In genomic region chr12:1797011-1797901, GRCh38 we compare ENCODE assay signal across 8 cellular contexts. TPM values are rescaled to one million over a fixed set of nuclear protein-coding genes. Genes with fewer than 3 reads are reported as not detected.
A peak's percentile ranks its signal among the peaks of the same experiment; 100 is the strongest.
DNase-seq lines count a peak whose midpoint lies in the region; ATAC-seq and TF ChIP-seq lines count a peak whose summit lies in the region.

No MANE protein-coding gene starts in this region.

- H4K20me1 ChIP-seq in BLaER1 (no peaks in the 10 kb centered on the region), H9 (ENCODE audit: control insufficient read depth, insufficient read depth, insufficient read length) (no peaks in the 10 kb centered on the region)

- no peak overlapping the region for H2BK20ac ChIP-seq in H9 (ENCODE audit: low read depth, low read length, poor library complexity, severe bottlenecking)

- no peak overlapping the region for H2BK15ac ChIP-seq in H9 (ENCODE audit: low read depth, low read length)

- no peak overlapping the region for H3K27ac Mint-ChIP-seq in H9
- peak overlapping the region; percentile 74 for H3K27ac Mint-ChIP-seq in central memory CD8-positive, alpha-beta T cell (ENCODE audit: low read depth)

- H3K14ac ChIP-seq in H9 (ENCODE audit: insufficient read depth, low read length) = peak overlapping the region; percentile 27; the same call in 1 of the 2 replicates

- H3K23me2 ChIP-seq in H9 (ENCODE audit: insufficient read length, low read depth, low read length, poor library complexity, severe bottlenecking) = peaks cover 4% of the 10 kb centered on the region

- no peak overlapping the region for H2AFZ ChIP-seq in H9 (ENCODE audit: low read length)

- peak; percentile 56 for DNase-seq in H9
- DNase-seq in T-helper 22 cell (ENCODE audit: low read depth) = peak; percentile 57
- no peak for DNase-seq in central memory CD8-positive, alpha-beta T cell (ENCODE audit: low spot score in 2 of 2)
- peak; percentile 72 for DNase-seq in stimulated activated naive CD8-positive, alpha-beta T cell treated with anti-CD3 and anti-CD28 coated beads, Interleukin-15, Interleukin-2, amounts not matched to agents 100 U/mL and 50 U/mL, for 24 hours
- DNase-seq in epidermal melanocyte (ENCODE audit: insufficient read length, low spot score) = no peak

- no peak overlapping the region for H4K5ac ChIP-seq in H9 (ENCODE audit: insufficient read length, low read depth, low read length)

- peaks cover 7% of the 10 kb centered on the region for H3K27me3 Mint-ChIP-seq in H9 (ENCODE audit: low read depth)
- no peaks in the 10 kb centered on the region for H3K27me3 Mint-ChIP-seq in central memory CD8-positive, alpha-beta T cell

- no peaks in the 10 kb centered on the region for H3K36me3 Mint-ChIP-seq in H9 (ENCODE audit: insufficient read depth in 1 of 3, low read depth in 3 of 3)
- peaks cover 3% of the 10 kb centered on the region for H3K36me3 Mint-ChIP-seq in central memory CD8-positive, alpha-beta T cell (ENCODE audit: insufficient read depth)

- no peak overlapping the region for H3K23ac ChIP-seq in H9 (ENCODE audit: insufficient read length, low read depth, low read length)

- peaks cover 21 to 24% of the 10 kb centered on the region in 2 experiments for H3K4me1 Mint-ChIP-seq in H9
- peaks cover 21% of the 10 kb centered on the region for H3K4me1 Mint-ChIP-seq in central memory CD8-positive, alpha-beta T cell

- WGBS in H9 (ENCODE audit: extremely low coverage, insufficient read length, low lambda C conversion rate) = no CpG with 5 or more reads among the region's 71 CpGs

- H3K9ac ChIP-seq in BLaER1 = peak overlapping the region; percentile 88
- H3K9ac ChIP-seq in H9 (ENCODE audit: extremely low read depth, insufficient read length, low read length) = peak overlapping the region; percentile 18

- H3K9me3 ChIP-seq in BLaER1 (no peaks in the 10 kb centered on the region), H9 (ENCODE audit: control insufficient read depth, low read depth, low read length) (no peaks in the 10 kb centered on the region), mononuclear cell (ENCODE audit: low read depth, low read length) (no peaks in the 10 kb centered on the region)

- H3K36me3 ChIP-seq in BLaER1 = peaks cover 43% of the 10 kb centered on the region

- no peaks in the 10 kb centered on the region; a peak in 1 of 5 replicates for H3K9me3 Mint-ChIP-seq in H9
- H3K9me3 Mint-ChIP-seq in central memory CD8-positive, alpha-beta T cell = no peaks in the 10 kb centered on the region

- H2BK12ac ChIP-seq in H9 (ENCODE audit: insufficient read length, low read depth, low read length) = no peak overlapping the region

- H3K79me2 ChIP-seq in H9 (ENCODE audit: insufficient read depth, low read length) = no peaks in the 10 kb centered on the region

- H4K91ac ChIP-seq in H9 (ENCODE audit: insufficient read length, low read depth, low read length) = no peak overlapping the region

- H3K27ac ChIP-seq in BLaER1 = peak overlapping the region; percentile 97
- no peak overlapping the region for H3K27ac ChIP-seq in H9 (ENCODE audit: insufficient read length, low read depth, low read length)

- no peak overlapping the region for H2BK5ac ChIP-seq in H9 (ENCODE audit: insufficient read length, low read length)

- H3K4me3 Mint-ChIP-seq in H9 = no peak overlapping the region
- peak overlapping the region; percentile 83 for H3K4me3 Mint-ChIP-seq in central memory CD8-positive, alpha-beta T cell

- no peak overlapping the region for H3K18ac ChIP-seq in H9 (ENCODE audit: insufficient read length, low read depth, low read length)

- H3T11ph ChIP-seq in H9 (ENCODE audit: low read length) = no peak overlapping the region

- no peak overlapping the region for H3K4ac ChIP-seq in H9 (ENCODE audit: low read depth, low read length)

- no peak for TF ChIP-seq CTCF in H9 (conservative IDR thresholded peaks at IDR 0.05)

- H3K27me3 ChIP-seq in BLaER1 (no peaks in the 10 kb centered on the region), H9 (ENCODE audit: insufficient read depth, low read length) (no peaks in the 10 kb centered on the region), mononuclear cell (ENCODE audit: insufficient read depth, low read length) (no peaks in the 10 kb centered on the region)

- no peaks in the 10 kb centered on the region for H3K79me1 ChIP-seq in H9 (ENCODE audit: insufficient read depth, low read depth, low read length, poor library complexity, severe bottlenecking)

- H3K4me3 ChIP-seq in BLaER1 (peak overlapping the region; percentile 71), mononuclear cell (ENCODE audit: low read length) (peak overlapping the region; percentile 71)

- peak overlapping the region; percentile 99 for H3K4me2 ChIP-seq in BLaER1
- H3K4me2 ChIP-seq in H9 (ENCODE audit: insufficient read depth, insufficient read length, low read length) = peak overlapping the region; percentile 23

- H2AK5ac ChIP-seq in H9 (ENCODE audit: insufficient read length, low read length) = no peak overlapping the region

- H3K4me1 ChIP-seq in BLaER1 (peaks cover 98% of the 10 kb centered on the region), H9 (ENCODE audit: insufficient read depth, low read length) (no peaks in the 10 kb centered on the region), mononuclear cell (ENCODE audit: insufficient read depth, low read length) (peaks cover 29% of the 10 kb centered on the region)

- no peak overlapping the region for H3K56ac ChIP-seq in H9 (ENCODE audit: insufficient read length, low read depth, low read length)

- H2BK120ac ChIP-seq in H9 (ENCODE audit: low read depth, low read length, poor library complexity, severe bottlenecking) = no peak overlapping the region

- no peak overlapping the region for H4K8ac ChIP-seq in H9 (replicated peaks; ENCODE audit: insufficient read length, low read depth, low read length)

- no peak for ATAC-seq in central memory CD8-positive, alpha-beta T cell (replicated peaks; ENCODE audit: extremely low read depth, poor library complexity, severe bottlenecking)
- no peak for ATAC-seq in stimulated activated naive CD8-positive, alpha-beta T cell treated with anti-CD3 and anti-CD28 coated beads, Interleukin-15, Interleukin-2, amounts not matched to agents 100 U/mL and 50 U/mL, for 24 hours
- no peak for ATAC-seq in HG02884 (IDR thresholded peaks at IDR 0.05; ENCODE audit: unreplicated experiment)

RNA-seq across cellular contexts. Expression of gene LRTM2, which starts 23.1 kb away (rescaled TPM):
- total RNA-seq in H9 (2021) (not detected in 2 replicates), mononuclear cell (0.10 TPM)

Comparison
In these comparisons a context has a peak if more than half of its experiments do, and no peak if none do; other contexts are left out.
1. DNase-seq: peak in H9 (single experiment), T-helper 22 cell (single experiment) and stimulated activated naive CD8-positive, alpha-beta T cell treated with anti-CD3 and anti-CD28 coated beads, Interleukin-15, Interleukin-2, amounts not matched to agents 100 U/mL and 50 U/mL, for 24 hours (single experiment); none in central memory CD8-positive, alpha-beta T cell (0 of 2) and epidermal melanocyte (single experiment).